ENCODE assay signal across 14 cellular contexts in genomic region chr13:39159393-39159792, GRCh38.
DNase-seq lines count a peak whose midpoint lies in the region; ATAC-seq and TF ChIP-seq lines count a peak whose summit lies in the region.
"Had no signal": no experiment of that assay in that cellular context is flagged by ENCODE, and none has a peak within 500 bp of the region (broad histone marks: within the 10 kb centered on the region; RNA-seq: fewer than 3 reads in every experiment).

No MANE protein-coding gene starts in this region.

- no peak for TF ChIP-seq POLR2A in thyroid gland (IDR thresholded peaks at IDR 0.05)

- H3K4me1 ChIP-seq in GM23338 (ENCODE audit: insufficient read depth) = no peaks in the 10 kb centered on the region
- H3K4me1 ChIP-seq in thyroid gland = no peaks in the 10 kb centered on the region
- H3K4me1 ChIP-seq: right lobe of liver, SJSA1 had no signal

- ATAC-seq in GM23338 (no peak), HG02759 (IDR thresholded peaks at IDR 0.05; ENCODE audit: unreplicated experiment) (no peak)
- ATAC-seq: right lobe of liver had no signal

- no peaks in the 10 kb centered on the region for H4K20me1 ChIP-seq in GM23338 (replicated peaks; ENCODE audit: insufficient read depth)

- H3K4me2 ChIP-seq in GM23338 = no peak overlapping the region

- 38 to 40% methylated on average over 4 of the region's 4 CpGs for WGBS in thyroid gland, 2 donors

- no peaks in the 10 kb centered on the region for H3K79me2 ChIP-seq in GM23338 (replicated peaks; ENCODE audit: insufficient read depth)

- no peaks in the 10 kb centered on the region for H3K36me3 Mint-ChIP-seq in activated CD4-positive, alpha-beta memory T cell treated with anti-CD3 and anti-CD28 coated beads for 36 hours
- no peaks in the 10 kb centered on the region for H3K36me3 Mint-ChIP-seq in activated CD4-positive, alpha-beta memory T cell treated with anti-CD3 and anti-CD28 coated beads, Interleukin-2, amount 10 ng/mL, durations not matched to agents 7 days and 5 days (ENCODE audit: low read depth)
- no peaks in the 10 kb centered on the region for H3K36me3 Mint-ChIP-seq in GM23338 (ENCODE audit: low read depth)
- H3K36me3 Mint-ChIP-seq: activated naive CD4-positive, alpha-beta T cell treated with anti-CD3 and anti-CD28 coated beads, Interleukin-2, amount 50 U/mL, for 72 hours had no signal

- H3K27me3 Mint-ChIP-seq in activated CD4-positive, alpha-beta memory T cell treated with anti-CD3 and anti-CD28 coated beads for 36 hours = peaks cover 6% of the 10 kb centered on the region
- H3K27me3 Mint-ChIP-seq in activated CD4-positive, alpha-beta memory T cell treated with anti-CD3 and anti-CD28 coated beads, Interleukin-2, amount 10 ng/mL, durations not matched to agents 7 days and 5 days = peaks cover 15% of the 10 kb centered on the region
- no peaks in the 10 kb centered on the region for H3K27me3 Mint-ChIP-seq in GM23338 (ENCODE audit: insufficient read depth, low read depth, poor library complexity)

- POLR2A ChIA-PET in activated CD4-positive, alpha-beta memory T cell treated with anti-CD3 and anti-CD28 coated beads for 36 hours (lab: Charles Lee) = interaction anchor here (1.6 kb wide), 1 partner anchor 37 kb away, joined by 4 read pairs; no protein-coding TSS in a partner anchor
- POLR2A ChIA-PET in activated CD4-positive, alpha-beta memory T cell treated with anti-CD3 and anti-CD28 coated beads, Interleukin-2, amount 10 ng/mL, durations not matched to agents 7 days and 5 days (lab: Charles Lee) = no interaction called here

- TF ChIP-seq CTCF in GM23338 (conservative IDR thresholded peaks at IDR 0.05; ENCODE audit: low read depth in 2 of 2) (no peak), thyroid gland (IDR thresholded peaks at IDR 0.05) (no peak)

- peak overlapping the region; percentile 55 for H3K27ac Mint-ChIP-seq in activated CD4-positive, alpha-beta memory T cell treated with anti-CD3 and anti-CD28 coated beads for 36 hours
- H3K27ac Mint-ChIP-seq in activated CD4-positive, alpha-beta memory T cell treated with anti-CD3 and anti-CD28 coated beads, Interleukin-2, amount 10 ng/mL, durations not matched to agents 7 days and 5 days = no peak overlapping the region
- H3K27ac Mint-ChIP-seq in GM23338 = no peak overlapping the region
- H3K27ac Mint-ChIP-seq: activated naive CD4-positive, alpha-beta T cell treated with anti-CD3 and anti-CD28 coated beads, Interleukin-2, amount 50 U/mL, for 72 hours had no signal

- intact Hi-C loops in activated CD4-positive, alpha-beta memory T cell treated with anti-CD3 and anti-CD28 coated beads for 36 hours (cut with micrococcal nuclease) = loop anchor here (1.0 kb wide), 2 partner anchors 11 to 38 kb away; no protein-coding TSS in a partner anchor
- intact Hi-C loops in thyroid gland (cut with DNase I) = no loop called here

- 0 out of 2 replicates have a peak overlapping the region, but pooled peaks have one; percentile 12 for H2AFZ ChIP-seq in GM23338

- H3K4me1 Mint-ChIP-seq in activated CD4-positive, alpha-beta memory T cell treated with anti-CD3 and anti-CD28 coated beads for 36 hours (ENCODE audit: low read depth) = peaks cover 22% of the 10 kb centered on the region
- no peaks in the 10 kb centered on the region for H3K4me1 Mint-ChIP-seq in activated CD4-positive, alpha-beta memory T cell treated with anti-CD3 and anti-CD28 coated beads, Interleukin-2, amount 10 ng/mL, durations not matched to agents 7 days and 5 days
- no peaks in the 10 kb centered on the region for H3K4me1 Mint-ChIP-seq in GM23338

- H3K9me3 Mint-ChIP-seq in activated CD4-positive, alpha-beta memory T cell treated with anti-CD3 and anti-CD28 coated beads for 36 hours = no peaks in the 10 kb centered on the region
- H3K9me3 Mint-ChIP-seq in activated CD4-positive, alpha-beta memory T cell treated with anti-CD3 and anti-CD28 coated beads, Interleukin-2, amount 10 ng/mL, durations not matched to agents 7 days and 5 days = no peaks in the 10 kb centered on the region
- no peaks in the 10 kb centered on the region for H3K9me3 Mint-ChIP-seq in GM23338
- H3K9me3 Mint-ChIP-seq: activated naive CD4-positive, alpha-beta T cell treated with anti-CD3 and anti-CD28 coated beads, Interleukin-2, amount 50 U/mL, for 72 hours had no signal

- H3K27me3 ChIP-seq in GM23338 (ENCODE audit: insufficient read depth) (no peaks in the 10 kb centered on the region), thyroid gland (no peaks in the 10 kb centered on the region)
- H3K27me3 ChIP-seq: right lobe of liver, SJSA1 had no signal

- CTCF ChIA-PET in activated CD4-positive, alpha-beta memory T cell treated with anti-CD3 and anti-CD28 coated beads for 36 hours (lab: Charles Lee) = interaction anchor here (0.9 kb wide), 1 partner anchor 40 kb away, joined by 3 read pairs; no protein-coding TSS in a partner anchor
- CTCF ChIA-PET in activated CD4-positive, alpha-beta memory T cell treated with anti-CD3 and anti-CD28 coated beads, Interleukin-2, amount 10 ng/mL, durations not matched to agents 7 days and 5 days (lab: Charles Lee) = no interaction called here

- H3K4me3 ChIP-seq in GM23338 (no peak overlapping the region), thyroid gland (replicated peaks in 1 of 3) (no peak overlapping the region)
- H3K4me3 ChIP-seq: right lobe of liver, SJSA1 had no signal

- H3K27ac ChIP-seq in GM23338 (ENCODE audit: low read depth) (no peak overlapping the region), thyroid gland (no peak overlapping the region)
- H3K27ac ChIP-seq: epithelial cell of prostate, right lobe of liver, SJSA1 had no signal

- DNase-seq in activated CD4-positive, alpha-beta memory T cell treated with anti-CD3 and anti-CD28 coated beads for 36 hours = peak; percentile 37
- no peak for DNase-seq in activated CD4-positive, alpha-beta memory T cell treated with anti-CD3 and anti-CD28 coated beads, Interleukin-2, amount 10 ng/mL, durations not matched to agents 7 days and 5 days
- DNase-seq in GM23338 (ENCODE audit: low spot score) = no peak
- peak; percentile 56 for DNase-seq in NCI-H2196 (lab: John Stamatoyannopoulos, UW; ENCODE audit: unreplicated experiment)
- peak; percentile 30 for DNase-seq in cerebellar cortex (ENCODE audit: low spot score)
- no peak for DNase-seq in RPMI8226
- no peak for DNase-seq in thyroid gland
- DNase-seq: mesenchymal stem cell; right lobe of liver; stimulated activated naive CD4-positive, alpha-beta T cell had no signal

- H3K9me2 ChIP-seq in GM23338 (ENCODE audit: insufficient read depth) = no peaks in the 10 kb centered on the region

- H3K9me3 ChIP-seq in thyroid gland = no peaks in the 10 kb centered on the region
- H3K9me3 ChIP-seq: right lobe of liver, SJSA1 had no signal

- no peaks in the 10 kb centered on the region for H3F3A ChIP-seq in GM23338 (replicated peaks; ENCODE audit: low read depth)

- no peak overlapping the region for H3K4me3 Mint-ChIP-seq in activated CD4-positive, alpha-beta memory T cell treated with anti-CD3 and anti-CD28 coated beads for 36 hours
- H3K4me3 Mint-ChIP-seq in activated CD4-positive, alpha-beta memory T cell treated with anti-CD3 and anti-CD28 coated beads, Interleukin-2, amount 10 ng/mL, durations not matched to agents 7 days and 5 days = no peak overlapping the region
- H3K4me3 Mint-ChIP-seq in GM23338 = no peak overlapping the region

- H3K36me3 ChIP-seq in GM23338 (ENCODE audit: insufficient read depth) = no peaks in the 10 kb centered on the region
- no peaks in the 10 kb centered on the region for H3K36me3 ChIP-seq in thyroid gland
- H3K36me3 ChIP-seq: right lobe of liver, SJSA1 had no signal

Comparison
In these comparisons a context has a peak if more than half of its experiments do, and no peak if none do; other contexts are left out.
1. DNase-seq: peak in activated CD4-positive, alpha-beta memory T cell treated with anti-CD3 and anti-CD28 coated beads for 36 hours (single experiment), NCI-H2196 (single experiment) and cerebellar cortex (single experiment); none in activated CD4-positive, alpha-beta memory T cell treated with anti-CD3 and anti-CD28 coated beads, Interleukin-2, amount 10 ng/mL, durations not matched to agents 7 days and 5 days (single experiment), GM23338 (single experiment), RPMI8226 (single experiment) and thyroid gland (0 of 2).